ENCODE assay signal across 19 cellular contexts in the genomic region with DNA sequence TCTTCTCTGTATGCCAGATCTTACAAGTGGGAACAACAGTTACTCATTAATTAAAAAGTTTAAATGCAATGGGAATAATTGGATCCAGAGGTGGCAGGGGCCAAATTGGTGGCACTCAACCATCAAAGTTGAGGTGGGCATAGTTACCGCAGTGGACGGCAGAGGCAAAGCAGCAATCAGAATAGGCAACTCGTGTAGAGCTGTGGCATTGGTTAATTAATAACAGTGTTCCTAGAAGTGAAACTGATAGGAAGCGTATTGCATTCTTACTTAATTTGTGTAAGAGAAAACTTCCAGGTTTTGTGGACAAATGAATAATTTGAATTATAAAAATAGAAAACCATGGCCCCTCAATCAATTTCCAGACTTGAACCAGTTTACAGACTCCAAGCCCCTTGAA.
DNase-seq lines count a peak whose midpoint lies in the region; ATAC-seq and TF ChIP-seq lines count a peak whose summit lies in the region.
"Had no signal": no experiment of that assay in that cellular context is flagged by ENCODE, and none has a peak within 500 bp of the region (broad histone marks: within the 10 kb centered on the region; RNA-seq: fewer than 3 reads in every experiment).

No MANE protein-coding gene starts in this region.

- no peaks in the 10 kb centered on the region for H3K9me2 ChIP-seq in PC-9 (ENCODE audit: insufficient read depth)

- H3K27me3 ChIP-seq in OCI-LY3 (ENCODE audit: low read depth, low read length) (no peaks in the 10 kb centered on the region), kidney epithelial cell (ENCODE audit: control insufficient read depth, insufficient read depth, low read length) (no peaks in the 10 kb centered on the region), PC-9 (ENCODE audit: insufficient read depth, low read depth) (no peaks in the 10 kb centered on the region)

- in situ Hi-C loops in ACHN (cut with HindIII; ENCODE audit: low pct_ligation_motif_present, low pct_unique_long_range_greater_than_20kb, low sequenced_read_pairs), result no loop called here

- H3K4me1 ChIP-seq in OCI-LY3 (ENCODE audit: low read length) (peaks cover 8% of the 10 kb centered on the region), PC-9 (replicated peaks; ENCODE audit: insufficient read depth) (no peaks in the 10 kb centered on the region)
- H3K4me1 ChIP-seq: A549 had no signal

- H3K4me3 ChIP-seq in OCI-LY3 (ENCODE audit: low read length), result no peak overlapping the region
- no peak overlapping the region for H3K4me3 ChIP-seq in kidney epithelial cell (ENCODE audit: low read depth, low read length)
- H3K4me3 ChIP-seq in PC-9, result no peak overlapping the region
- H3K4me3 ChIP-seq: A549, GM23338 had no signal

- H4K20me1 ChIP-seq in OCI-LY3 (ENCODE audit: insufficient read depth, low read length), result no peaks in the 10 kb centered on the region
- H4K20me1 ChIP-seq in PC-9 (ENCODE audit: insufficient read depth), result no peaks in the 10 kb centered on the region

- H3K9me3 ChIP-seq in OCI-LY3 (ENCODE audit: insufficient read depth, low read length) (no peaks in the 10 kb centered on the region), PC-9 (ENCODE audit: insufficient read depth, low read depth) (no peaks in the 10 kb centered on the region)
- H3K9me3 ChIP-seq: A549 had no signal

- H3K36me3 ChIP-seq in OCI-LY3 (replicated peaks; ENCODE audit: low read depth, low read length) (no peaks in the 10 kb centered on the region), kidney epithelial cell (ENCODE audit: control insufficient read depth, insufficient read depth, low read length) (no peaks in the 10 kb centered on the region), PC-9 (ENCODE audit: low read depth) (no peaks in the 10 kb centered on the region)

- H2AFZ ChIP-seq in OCI-LY3 (ENCODE audit: low read depth, low read length) (no peak overlapping the region), PC-9 (no peak overlapping the region)
- H2AFZ ChIP-seq: GM23338 had no signal

- ATAC-seq in GM21619 (IDR thresholded peaks at IDR 0.05; ENCODE audit: unreplicated experiment), result no peak
- no peak for ATAC-seq in GM18502 (IDR thresholded peaks at IDR 0.05; ENCODE audit: poor library complexity, unreplicated experiment)
- ATAC-seq: A549, GM23338, HCT116 had no signal

- no TSS peak for BruUV-seq in PC-9 (replicated peaks; lab: Mats Ljungman, UMichigan)

- H3K79me2 ChIP-seq in OCI-LY3 (ENCODE audit: low read length) (no peaks in the 10 kb centered on the region), PC-9 (ENCODE audit: low read depth) (no peaks in the 10 kb centered on the region)

- TF ChIP-seq CTCF in OCI-LY3 (IDR thresholded peaks at IDR 0.05; ENCODE audit: low read depth, low read length) (no peak), kidney epithelial cell (IDR thresholded peaks at IDR 0.05; ENCODE audit: insufficient read depth, low read length, poor library complexity, severe bottlenecking) (no peak), PC-9 (conservative IDR thresholded peaks at IDR 0.05) (no peak)

- POLR2A ChIA-PET in PC-9 (lab: Charles Lee; ENCODE audit: unreplicated experiment), result interaction anchor here (0.7 kb wide), 1 partner anchor 264 kb away, joined by 3 read pairs; no protein-coding TSS in a partner anchor

- intact Hi-C loops in PC-9 (cut with micrococcal nuclease; ENCODE audit: unreplicated experiment), result no loop called here

- no peaks in the 10 kb centered on the region for H3F3A ChIP-seq in PC-9 (ENCODE audit: insufficient read depth, low read depth)

- no peak overlapping the region for H3K9ac ChIP-seq in OCI-LY3 (ENCODE audit: low read length)

- H3K4me2 ChIP-seq in OCI-LY3 (ENCODE audit: low read length) (peak overlapping the region; percentile 28; the same call in 1 of the 2 replicates), PC-9 (no peak overlapping the region)
- H3K4me2 ChIP-seq: A549, GM23338 had no signal

- CTCF ChIA-PET in PC-9 (lab: Charles Lee), result no interaction called here

- peak; percentile 44 for DNase-seq in ACHN
- peak; percentile 1 for DNase-seq in kidney epithelial cell (ENCODE audit: low read depth)
- DNase-seq in left kidney (ENCODE audit: low read depth, low spot score), result peak; percentile 4
- DNase-seq in PC-9, result no peak
- no peak for DNase-seq in NAMALWA (ENCODE audit: low spot score)
- DNase-seq: 8988T; C1 segment of cervical spinal cord; Calu3; CD4-positive, alpha-beta memory T cell; COR-L47; DMS53; DND-41; H9 had no signal

- H3K27ac ChIP-seq in OCI-LY3 (ENCODE audit: low read length) (no peak overlapping the region), PC-9 (no peak overlapping the region)
- H3K27ac ChIP-seq: A549 had no signal

Comparison
In these comparisons a context has a peak if more than half of its experiments do, and no peak if none do; other contexts are left out.
1. DNase-seq: peak in ACHN (single experiment), kidney epithelial cell (single experiment) and left kidney (single experiment); none in PC-9 (0 of 2) and NAMALWA (single experiment).